8 cellular contexts compared by ENCODE assay signal in the genomic region with DNA sequence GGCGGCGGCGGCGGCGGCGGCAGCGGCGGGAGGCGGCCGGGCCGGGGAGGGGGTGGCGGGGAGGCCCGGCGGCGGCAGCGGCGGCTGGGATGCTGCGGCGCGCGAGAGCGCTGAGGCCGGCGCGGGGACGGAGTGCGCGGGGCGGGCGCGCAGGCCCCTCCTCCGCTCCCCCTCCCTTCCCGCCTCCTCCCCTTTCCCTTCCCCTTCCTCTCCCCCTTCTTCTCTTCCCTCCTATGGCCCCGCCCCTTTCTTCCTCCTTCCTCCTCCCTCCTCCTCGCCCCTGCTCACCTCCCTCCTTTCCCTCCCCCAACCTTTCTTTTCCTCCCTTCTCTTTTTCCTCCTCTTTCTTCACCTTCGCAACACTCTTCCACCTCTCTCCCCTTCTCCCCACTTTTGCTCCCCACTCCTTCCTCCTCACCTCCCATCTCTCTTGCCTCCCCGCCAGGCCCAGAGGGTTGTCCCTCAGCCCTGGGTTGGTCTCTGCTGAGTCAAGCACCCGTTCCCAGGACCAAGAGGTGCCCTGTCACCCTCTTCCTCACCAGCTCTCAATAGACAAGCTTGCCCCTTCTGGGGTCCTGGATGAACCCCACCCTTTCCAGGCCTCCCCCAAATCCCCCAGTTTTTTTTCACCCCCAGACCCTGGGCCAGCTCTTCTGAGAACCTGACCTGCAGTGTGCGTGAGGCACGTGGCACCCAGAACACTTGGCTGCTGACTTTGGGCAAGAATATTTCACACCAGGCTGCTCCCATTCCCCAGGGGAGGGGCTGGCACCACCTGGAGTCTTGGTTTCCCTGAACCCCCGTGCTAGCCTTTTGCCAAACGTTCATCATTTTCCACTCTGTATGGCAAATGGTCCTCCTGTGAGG. TPM values are rescaled to one million over a fixed set of nuclear protein-coding genes. Genes with fewer than 3 reads are reported as not detected.
DNase-seq lines count a peak whose midpoint lies in the region; ATAC-seq and TF ChIP-seq lines count a peak whose summit lies in the region.

A gene with protein sequence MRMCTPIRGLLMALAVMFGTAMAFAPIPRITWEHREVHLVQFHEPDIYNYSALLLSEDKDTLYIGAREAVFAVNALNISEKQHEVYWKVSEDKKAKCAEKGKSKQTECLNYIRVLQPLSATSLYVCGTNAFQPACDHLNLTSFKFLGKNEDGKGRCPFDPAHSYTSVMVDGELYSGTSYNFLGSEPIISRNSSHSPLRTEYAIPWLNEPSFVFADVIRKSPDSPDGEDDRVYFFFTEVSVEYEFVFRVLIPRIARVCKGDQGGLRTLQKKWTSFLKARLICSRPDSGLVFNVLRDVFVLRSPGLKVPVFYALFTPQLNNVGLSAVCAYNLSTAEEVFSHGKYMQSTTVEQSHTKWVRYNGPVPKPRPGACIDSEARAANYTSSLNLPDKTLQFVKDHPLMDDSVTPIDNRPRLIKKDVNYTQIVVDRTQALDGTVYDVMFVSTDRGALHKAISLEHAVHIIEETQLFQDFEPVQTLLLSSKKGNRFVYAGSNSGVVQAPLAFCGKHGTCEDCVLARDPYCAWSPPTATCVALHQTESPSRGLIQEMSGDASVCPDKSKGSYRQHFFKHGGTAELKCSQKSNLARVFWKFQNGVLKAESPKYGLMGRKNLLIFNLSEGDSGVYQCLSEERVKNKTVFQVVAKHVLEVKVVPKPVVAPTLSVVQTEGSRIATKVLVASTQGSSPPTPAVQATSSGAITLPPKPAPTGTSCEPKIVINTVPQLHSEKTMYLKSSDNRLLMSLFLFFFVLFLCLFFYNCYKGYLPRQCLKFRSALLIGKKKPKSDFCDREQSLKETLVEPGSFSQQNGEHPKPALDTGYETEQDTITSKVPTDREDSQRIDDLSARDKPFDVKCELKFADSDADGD (minus strand): TSS at position 136 of the 867 bp plus-strand sequence. CDS start 92,657 bp downstream, outside the sequence.

- DNase-seq in DMS53 treated with DMSO at 0.1 percent for 48 hours (lab: John Stamatoyannopoulos, UW; ENCODE audit: unreplicated experiment) (peak; percentile 31), GM23338 (ENCODE audit: low spot score) (peak; percentile 95), NCI-H146 (lab: John Stamatoyannopoulos, UW) (peak; percentile 66), UCSD-AML1 (lab: John Stamatoyannopoulos, UW; ENCODE audit: unreplicated experiment) (peak; percentile 75), left lung (peak; percentile 88 to 92)
- peak; percentile 50 to 64 for DNase-seq in stimulated activated CD4-positive, alpha-beta T cell treated with anti-CD3 and anti-CD28 coated beads, Interleukin-2, amount 100 ng/mL, for 48 hours

- peak within 1 kb of the TSS; percentile 79 for H3K27ac ChIP-seq in GM23338 (ENCODE audit: low read depth)
- peak within 1 kb of the TSS in 1 of 2 donors; percentile 82 for H3K27ac ChIP-seq in left lung

- H3K4me3 ChIP-seq in GM23338 (peak within 1 kb of the TSS; percentile 85), left lung (peak within 1 kb of the TSS; percentile 54 to 69)

- no peak for TF ChIP-seq CTCF in GM23338 (conservative IDR thresholded peaks at IDR 0.05; ENCODE audit: low read depth in 2 of 2)
- TF ChIP-seq CTCF in left lung (IDR thresholded peaks at IDR 0.05) = no peak

- no peaks in the 10 kb centered on the region for H3K9me2 ChIP-seq in GM23338 (ENCODE audit: insufficient read depth)

- H3K4me1 Mint-ChIP-seq in GM23338 = peaks cover 57% of the 10 kb centered on the region
- H3K4me1 Mint-ChIP-seq in dendritic cell treated with granulocyte-macrophage colony-stimulating factor and Interleukin-4, amounts not matched to agents 40 ng/mL and 50 ng/mL, for 4 days (ENCODE audit: low read depth) = peaks cover 66% of the 10 kb centered on the region

- peak within 1 kb of the TSS; percentile 79 for H3K27ac Mint-ChIP-seq in GM23338
- peak within 1 kb of the TSS; percentile 76 for H3K27ac Mint-ChIP-seq in dendritic cell treated with granulocyte-macrophage colony-stimulating factor and Interleukin-4, amounts not matched to agents 40 ng/mL and 50 ng/mL, for 4 days

- peak within 1 kb of the TSS; percentile 97 for H2AFZ ChIP-seq in GM23338

- H3K9me3 Mint-ChIP-seq in GM23338 = no peaks in the 10 kb centered on the region
- no peaks in the 10 kb centered on the region for H3K9me3 Mint-ChIP-seq in dendritic cell treated with granulocyte-macrophage colony-stimulating factor and Interleukin-4, amounts not matched to agents 40 ng/mL and 50 ng/mL, for 4 days

- H3F3A ChIP-seq in GM23338 (replicated peaks; ENCODE audit: low read depth) = no peaks in the 10 kb centered on the region

- H3K36me3 ChIP-seq in GM23338 (ENCODE audit: insufficient read depth) = no peaks in the 10 kb centered on the region
- no peaks in the 10 kb centered on the region for H3K36me3 ChIP-seq in left lung

- H4K20me1 ChIP-seq in GM23338 (replicated peaks; ENCODE audit: insufficient read depth) = peaks cover 28% of the 10 kb centered on the region

- peaks cover 41% of the 10 kb centered on the region for H3K79me2 ChIP-seq in GM23338 (replicated peaks; ENCODE audit: insufficient read depth)

- no peaks in the 10 kb centered on the region for H3K36me3 Mint-ChIP-seq in GM23338 (ENCODE audit: low read depth)
- H3K36me3 Mint-ChIP-seq in dendritic cell treated with granulocyte-macrophage colony-stimulating factor and Interleukin-4, amounts not matched to agents 40 ng/mL and 50 ng/mL, for 4 days (ENCODE audit: low read depth) = no peaks in the 10 kb centered on the region

- H3K27me3 ChIP-seq in GM23338 (ENCODE audit: insufficient read depth) (no peaks in the 10 kb centered on the region), left lung (no peaks in the 10 kb centered on the region)

- H3K4me1 ChIP-seq in GM23338 (ENCODE audit: insufficient read depth) (peaks cover 49% of the 10 kb centered on the region), left lung (peaks cover 3 to 56% of the 10 kb centered on the region in 2 donors)

- no peaks in the 10 kb centered on the region for H3K9me3 ChIP-seq in left lung

- intact Hi-C loops in dendritic cell treated with granulocyte-macrophage colony-stimulating factor and Interleukin-4, amounts not matched to agents 40 ng/mL and 50 ng/mL, for 4 days (cut with micrococcal nuclease) = loop anchor here (5.0 to 10.0 kb wide), 2 partner anchors 49 to 53 kb away; no protein-coding TSS in a partner anchor
- intact Hi-C loops in left lung (cut with DNase I) = no loop called here

- H3K4me2 ChIP-seq in GM23338 = peak within 1 kb of the TSS; percentile 96

- ATAC-seq in GM23338 = peak; percentile 13
- peak; percentile 89 for ATAC-seq in left lung
- ATAC-seq in HG03025 (IDR thresholded peaks at IDR 0.05; ENCODE audit: low FRiP score, unreplicated experiment) = no peak

- H3K4me3 Mint-ChIP-seq in GM23338 = peak within 1 kb of the TSS; percentile 83
- peak within 1 kb of the TSS; percentile 74 for H3K4me3 Mint-ChIP-seq in dendritic cell treated with granulocyte-macrophage colony-stimulating factor and Interleukin-4, amounts not matched to agents 40 ng/mL and 50 ng/mL, for 4 days

- H3K27me3 Mint-ChIP-seq in GM23338 (ENCODE audit: insufficient read depth, low read depth, poor library complexity) = peaks cover 13% of the 10 kb centered on the region
- H3K27me3 Mint-ChIP-seq in dendritic cell treated with granulocyte-macrophage colony-stimulating factor and Interleukin-4, amounts not matched to agents 40 ng/mL and 50 ng/mL, for 4 days = peaks cover 2% of the 10 kb centered on the region

TF ChIP-seq in GM23338, 12 proteins besides CTCF, POLR2A, EP300 and RAD21:
- no peak for TF ChIP-seq STAT1 (IDR thresholded peaks at IDR 0.05; ENCODE audit: unreplicated experiment)
- no peak for TF ChIP-seq ZNF114 (CRISPR knock-in tag; IDR thresholded peaks at IDR 0.05)
- TF ChIP-seq NANOG (IDR thresholded peaks at IDR 0.05; ENCODE audit: borderline replicate concordance) = no peak
- peak; percentile 57 for TF ChIP-seq POLR2AphosphoS5 (IDR thresholded peaks at IDR 0.05; ENCODE audit: low read depth)

RNA-seq across cellular contexts. Expression of the gene that starts here (rescaled TPM):
- 48.0 and 63.0 TPM in 2 replicates for total RNA-seq in GM23338 (2014; rRNA removed; shearing (Covaris generic))
- 17.1 and 19.3 TPM in 2 replicates for polyA plus RNA-seq in GM23338 (2016; fragmentation: Nextera tagmentation; extraction: Ambion mirVana)
- total RNA-seq in left lung = 10 to 100 TPM; 30.2 to 71.9 TPM

Comparison
In these comparisons a context has a peak if more than half of its experiments do, and no peak if none do; other contexts are left out.
1. DNase-seq: peak in every context shown above with its lines; median percentile 95 in GM23338; 90 in left lung; 75 in UCSD-AML1; 66 in NCI-H146; 57 in stimulated activated CD4-positive, alpha-beta T cell treated with anti-CD3 and anti-CD28 coated beads, Interleukin-2, amount 100 ng/mL, for 48 hours; 31 in DMS53 treated with DMSO at 0.1 percent for 48 hours.